ENCODE assay signal across 19 cellular contexts in genomic region chr2:46844443-46844842, GRCh38.
DNase-seq lines count a peak whose midpoint lies in the region; ATAC-seq, FAIRE-seq and TF ChIP-seq lines count a peak whose summit lies in the region.
"Had no signal": no experiment of that assay in that cellular context is flagged by ENCODE, and none has a peak within 500 bp of the region (broad histone marks: within the 10 kb centered on the region; RNA-seq: fewer than 3 reads in every experiment).

No MANE protein-coding gene starts in this region.

- POLR2A ChIA-PET in HepG2 (lab: Yijun Ruan, JAX): no interaction called here

- no TSS peak for BruUV-seq in HepG2 (replicated peaks; lab: Mats Ljungman, UMichigan)

- no peaks in the 10 kb centered on the region for H4K20me1 ChIP-seq in HepG2 (ENCODE audit: insufficient read depth, low read length)

- no peak for TF ChIP-seq RAD21 in HepG2 (CRISPR knock-in tag; IDR thresholded peaks at IDR 0.05)

- TF ChIP-seq CTCF in HepG2 (CRISPR knock-in tag; IDR thresholded peaks at IDR 0.05): no peak
- no peak for TF ChIP-seq CTCF in right lobe of liver (IDR thresholded peaks at IDR 0.05)
- no peak for TF ChIP-seq CTCF in kidney (IDR thresholded peaks at IDR 0.05; ENCODE audit: borderline replicate concordance, extremely low read depth, insufficient read depth)

- DNase-seq in HepG2 (ENCODE audit: low spot score): no peak
- DNase-seq in right lobe of liver: no peak
- DNase-seq in kidney: peak; percentile 2
- DNase-seq in sciatic nerve (ENCODE audit: low spot score): peak; percentile 2
- DNase-seq in KG1 (lab: John Stamatoyannopoulos, UW): no peak
- DNase-seq: ACHN; BE2C; C1 segment of cervical spinal cord; CD4-positive, CD25-positive, alpha-beta regulatory T cell; CD8-positive, alpha-beta memory T cell; COR-L47; DMS 273 treated with DMSO at 0.1 percent for 48 hours; DMS53; DND-41; EL had no signal

- H3K9me3 ChIP-seq in HepG2 (ENCODE audit: low read length) (no peaks in the 10 kb centered on the region), right lobe of liver (no peaks in the 10 kb centered on the region), kidney (ENCODE audit: control insufficient read depth in 1 of 2, low read length in 2 of 2) (no peaks in the 10 kb centered on the region)
- H3K9me3 ChIP-seq: BE2C, HAP-1 had no signal

- H3K9ac ChIP-seq in HepG2 (ENCODE audit: insufficient read depth, low read depth, low read length): no peak overlapping the region
- no peak overlapping the region for H3K9ac ChIP-seq in kidney (ENCODE audit: low read length in 2 of 2)

- H3K4me1 ChIP-seq in HepG2 (ENCODE audit: insufficient read depth, low read length): peaks cover 35% of the 10 kb centered on the region
- peaks cover 0 to 36% (median 21%) of the 10 kb centered on the region in 4 donors for H3K4me1 ChIP-seq in right lobe of liver
- peaks cover 36 to 39% of the 10 kb centered on the region in 2 donors for H3K4me1 ChIP-seq in kidney (ENCODE audit: control insufficient read depth in 1 of 2, insufficient read depth in 1 of 2, low read depth in 1 of 2, low read length in 2 of 2)
- H3K4me1 ChIP-seq: HAP-1 had no signal

- H3K27me3 ChIP-seq in HepG2 (ENCODE audit: control insufficient read depth in 1 of 2, insufficient read depth in 2 of 2, low read length in 2 of 2): peaks cover 6 to 74% of the 10 kb centered on the region in 2 experiments
- no peaks in the 10 kb centered on the region for H3K27me3 ChIP-seq in right lobe of liver
- H3K27me3 ChIP-seq: BE2C had no signal

- TF ChIP-seq POLR2A in HepG2 (IDR thresholded peaks at IDR 0.05; ENCODE audit: insufficient read depth in 1 of 2, low read depth in 2 of 2, low read length in 2 of 2) (no peak), right lobe of liver (IDR thresholded peaks at IDR 0.05) (no peak)

- no peak overlapping the region for H3K4me3 ChIP-seq in HepG2 (replicated peaks in 1 of 3; ENCODE audit: insufficient read depth in 1 of 3, low read depth in 2 of 3, low read length in 3 of 3)
- H3K4me3 ChIP-seq in right lobe of liver: no peak overlapping the region
- no peak overlapping the region for H3K4me3 ChIP-seq in kidney (ENCODE audit: low read length in 2 of 2)
- H3K4me3 ChIP-seq: GM12878, HAP-1 had no signal

- H3K79me2 ChIP-seq in HepG2 (ENCODE audit: insufficient read depth, low read length): no peaks in the 10 kb centered on the region

- no peak for TF ChIP-seq EP300 in HepG2 (IDR thresholded peaks at IDR 0.05; ENCODE audit: low read depth in 2 of 2, low read length in 2 of 2)
- TF ChIP-seq EP300 in HepG2 (CRISPR knock-in tag; IDR thresholded peaks at IDR 0.05; ENCODE audit: borderline replicate concordance): no peak

- ATAC-seq in HepG2 (no peak), right lobe of liver (no peak), sciatic nerve (no peak), GM21390 (IDR thresholded peaks at IDR 0.05; ENCODE audit: unreplicated experiment) (no peak)
- ATAC-seq: GM12878 had no signal

- FAIRE-seq in HepG2 (lab: Jason Lieb, UNC) (no peak), kidney (lab: Jason Lieb, UNC) (no peak)
- FAIRE-seq: GM12878, HTR-8/SVneo had no signal

- 77% methylated on average over 1 of the region's 1 CpG for WGBS in HepG2 (ENCODE audit: low lambda C conversion rate)
- WGBS in right lobe of liver (ENCODE audit: insufficient coverage, low coverage, low lambda C conversion rate, missing lambda C conversion rate): 100% methylated on average over 1 of the region's 1 CpG

- CTCF ChIA-PET in HepG2 (lab: Yijun Ruan, JAX; ENCODE audit: low intra/inter-chr PET ratio, low total read pairs): no interaction called here

- no peak overlapping the region for H3K4me2 ChIP-seq in HepG2 (ENCODE audit: low read depth, low read length)

- H3K27ac ChIP-seq in HepG2 (ENCODE audit: extremely low read length, insufficient read depth, low read length): no peak overlapping the region
- no peak overlapping the region for H3K27ac ChIP-seq in right lobe of liver
- no peak overlapping the region for H3K27ac ChIP-seq in kidney (ENCODE audit: low read depth in 2 of 2, low read length in 2 of 2)

- in situ Hi-C loops in HepG2 (cut with HindIII; ENCODE audit: extremely low pct_ligation_motif_present, low pct_unique_long_range_greater_than_20kb): no loop called here

- intact Hi-C loops in HepG2 (cut with micrococcal nuclease; ENCODE audit: unreplicated experiment) (no loop called here), right lobe of liver (cut with DNase I) (no loop called here), kidney (cut with DNase I) (no loop called here), sciatic nerve (cut with DNase I) (no loop called here)

- no peaks in the 10 kb centered on the region for H3K36me3 ChIP-seq in HepG2 (replicated peaks in 1 of 2; ENCODE audit: control insufficient read depth in 1 of 2, insufficient read depth in 2 of 2, low read length in 2 of 2)
- no peaks in the 10 kb centered on the region for H3K36me3 ChIP-seq in right lobe of liver
- H3K36me3 ChIP-seq in kidney (ENCODE audit: control insufficient read depth in 1 of 2, insufficient read depth in 2 of 2, low read length in 2 of 2): no peaks in the 10 kb centered on the region
- H3K36me3 ChIP-seq: BE2C, HAP-1 had no signal

- no peak overlapping the region for H2AFZ ChIP-seq in HepG2 (ENCODE audit: low read length)

TF ChIP-seq in HepG2, 621 proteins besides CTCF, POLR2A, EP300 and RAD21:
- no peak for TF ChIP-seq MBD4 (IDR thresholded peaks at IDR 0.05; ENCODE audit: borderline replicate concordance, low read length)
- no peak for TF ChIP-seq PREB (CRISPR knock-in tag; IDR thresholded peaks at IDR 0.05)
- peak; percentile 31; the same call in 1 of the 2 replicates for TF ChIP-seq MAFF (IDR thresholded peaks at IDR 0.05; ENCODE audit: low read depth, low read length)
- no peak for TF ChIP-seq ZNF83 (CRISPR knock-in tag; IDR thresholded peaks at IDR 0.05; ENCODE audit: borderline replicate concordance)
- no peak for TF ChIP-seq DMAP1 (CRISPR knock-in tag; IDR thresholded peaks at IDR 0.05)
- peak in 1 of 2 experiments; percentile 66; a peak in 3 of 4 replicates for TF ChIP-seq MAFK (conservative IDR thresholded peaks at IDR 0.05 in 1 of 2, IDR thresholded peaks at IDR 0.05 in 1 of 2; ENCODE audit: low read length in 2 of 2)
- TF ChIP-seq ZFYVE20 (CRISPR knock-in tag; IDR thresholded peaks at IDR 0.05; ENCODE audit: borderline replicate concordance, low read depth): no peak
- no peak for TF ChIP-seq XBP1 (CRISPR knock-in tag; IDR thresholded peaks at IDR 0.05)
- TF ChIP-seq ZBTB26 (CRISPR knock-in tag; IDR thresholded peaks at IDR 0.05; ENCODE audit: borderline replicate concordance): no peak
- TF ChIP-seq DMTF1 (CRISPR knock-in tag; IDR thresholded peaks at IDR 0.05): no peak
TF ChIP-seq in HepG2: peak in this region for 2.

Comparison
In these comparisons a context has a peak if more than half of its experiments do, and no peak if none do; other contexts are left out.
1. DNase-seq: peak in kidney (single experiment) and sciatic nerve (single experiment); none in HepG2 (single experiment), right lobe of liver (0 of 3) and KG1 (single experiment).